ENCODE assay signal across 9 cellular contexts in genomic region chr10:103685880-103686669, GRCh38.
DNase-seq lines count a peak whose midpoint lies in the region; ATAC-seq, FAIRE-seq and TF ChIP-seq lines count a peak whose summit lies in the region.
"Had no signal": no experiment of that assay in that cellular context is flagged by ENCODE, and none has a peak within 500 bp of the region (broad histone marks: within the 10 kb centered on the region; RNA-seq: fewer than 3 reads in every experiment).

No MANE protein-coding gene starts in this region.

- ATAC-seq in GM21529 (IDR thresholded peaks at IDR 0.05; ENCODE audit: unreplicated experiment) (peak; percentile 85), T-helper 17 cell (peak; percentile 95), left ventricle myocardium superior (peak; percentile 79), sciatic nerve (peak; percentile 89), GM21360 (IDR thresholded peaks at IDR 0.05; ENCODE audit: unreplicated experiment) (no peak)

- no peaks in the 10 kb centered on the region for H3K27me3 Mint-ChIP-seq in T-helper 17 cell

- H3K9me3 ChIP-seq in T-helper 17 cell (ENCODE audit: control insufficient read depth, low read length, poor library complexity, severe bottlenecking): no peaks in the 10 kb centered on the region

- peaks cover 17% of the 10 kb centered on the region for H3K4me1 Mint-ChIP-seq in T-helper 17 cell

- peak overlapping the region; percentile 14 for H3K27ac Mint-ChIP-seq in T-helper 17 cell

- H3K36me3 Mint-ChIP-seq in T-helper 17 cell (ENCODE audit: low read depth): no peaks in the 10 kb centered on the region

- intact Hi-C loops in left ventricle myocardium superior (cut with micrococcal nuclease): loop anchor here (5.0 kb wide), 1 partner anchor 89 kb away; no protein-coding TSS in a partner anchor
- intact Hi-C loops in sciatic nerve (cut with DNase I): loop anchor here (5.0 kb wide), 1 partner anchor 84 kb away; no protein-coding TSS in a partner anchor

- FAIRE-seq in D721Med (lab: Jason Lieb, UNC): no peak
- FAIRE-seq: TTC549 had no signal

- H3K4me3 ChIP-seq in LNCaP clone FGC (ENCODE audit: low read depth, low read length): no peak overlapping the region

- TF ChIP-seq CTCF in D721Med (IDR thresholded peaks at IDR 0.05; ENCODE audit: insufficient read depth, missing control alignments) (peak; percentile 90), LNCaP clone FGC (IDR thresholded peaks at IDR 0.05; ENCODE audit: control insufficient read depth, extremely low read depth, insufficient read depth) (peak; percentile 92)

- H3K4me3 Mint-ChIP-seq in T-helper 17 cell: no peak overlapping the region

- DNase-seq in D721Med (ENCODE audit: insufficient read length, low spot score) (peak; percentile 75), LNCaP clone FGC (ENCODE audit: low read depth) (peak; percentile 65), T-helper 17 cell (peak; percentile 61 to 77 (median 63)), amniotic epithelial cell (ENCODE audit: low read depth) (peak; percentile 93), left ventricle myocardium superior (peak; percentile 87), sciatic nerve (ENCODE audit: low spot score) (peak; percentile 91)
